ENCODE assay signal across 8 cellular contexts in genomic region chr4:98467627-98468072, GRCh38.
A peak's percentile ranks its signal among the peaks of the same experiment; 100 is the strongest.
DNase-seq lines count a peak whose midpoint lies in the region; ATAC-seq lines count a peak whose summit lies in the region.

No MANE protein-coding gene starts in this region.

- H3K4me3 Mint-ChIP-seq in activated T-cell treated with anti-CD3 and anti-CD28 coated beads, Interleukin-2, amount 50 U/mL, for 4 hours = peak overlapping the region; percentile 69
- H3K4me3 Mint-ChIP-seq in naive thymus-derived CD8-positive, alpha-beta T cell = peak overlapping the region; percentile 64 to 81 (median 75)

- peak; percentile 94 for ATAC-seq in GM21381 (IDR thresholded peaks at IDR 0.05; ENCODE audit: unreplicated experiment)
- ATAC-seq in activated T-cell treated with anti-CD3 and anti-CD28 coated beads, Interleukin-2, amount 50 U/mL, for 4 hours = peak; percentile 89 to 95
- peak; percentile 92 to 96 for ATAC-seq in naive thymus-derived CD8-positive, alpha-beta T cell
- ATAC-seq in stimulated activated naive CD8-positive, alpha-beta T cell treated with anti-CD3 and anti-CD28 coated beads, Interleukin-15, Interleukin-2, amounts not matched to agents 100 U/mL and 50 U/mL, for 24 hours = peak; percentile 94

- peaks cover 20% of the 10 kb centered on the region for H3K36me3 Mint-ChIP-seq in activated T-cell treated with anti-CD3 and anti-CD28 coated beads, Interleukin-2, amount 50 U/mL, for 4 hours (ENCODE audit: insufficient read depth)
- peaks cover 0 to 17% (median 12%) of the 10 kb centered on the region in 3 donors for H3K36me3 Mint-ChIP-seq in naive thymus-derived CD8-positive, alpha-beta T cell

- DNase-seq in DMS 273 (lab: John Stamatoyannopoulos, UW; ENCODE audit: unreplicated experiment) (peak; percentile 92), HUDEP-2 (lab: John Stamatoyannopoulos, UW; ENCODE audit: unreplicated experiment in 76 of 76) (peak in 65 of 76 experiments; percentile 2 to 74 (median 34)), OCI-M2 (lab: John Stamatoyannopoulos, UW; ENCODE audit: unreplicated experiment) (peak; percentile 8), fibroblast of gingiva (ENCODE audit: low read depth) (peak; percentile 91)
- DNase-seq in activated T-cell treated with anti-CD3 and anti-CD28 coated beads, Interleukin-2, amount 50 U/mL, for 4 hours = peak; percentile 71
- DNase-seq in naive thymus-derived CD8-positive, alpha-beta T cell = peak; percentile 27 to 87 (median 62)
- DNase-seq in stimulated activated naive CD8-positive, alpha-beta T cell treated with anti-CD3 and anti-CD28 coated beads, Interleukin-15, Interleukin-2, amounts not matched to agents 100 U/mL and 50 U/mL, for 24 hours = peak; percentile 61

- POLR2A ChIA-PET in naive thymus-derived CD8-positive, alpha-beta T cell (lab: Charles Lee) = interaction anchor here (0.7 to 1.3 kb wide), 2 partner anchors 191 to 528 kb away, joined by 3 read pairs; partner anchors contain the start of genes METAP1 and TSPAN5

- H3K9me3 Mint-ChIP-seq in activated T-cell treated with anti-CD3 and anti-CD28 coated beads, Interleukin-2, amount 50 U/mL, for 4 hours = no peaks in the 10 kb centered on the region
- H3K9me3 Mint-ChIP-seq in naive thymus-derived CD8-positive, alpha-beta T cell = no peaks in the 10 kb centered on the region

- no peaks in the 10 kb centered on the region for H3K27me3 Mint-ChIP-seq in activated T-cell treated with anti-CD3 and anti-CD28 coated beads, Interleukin-2, amount 50 U/mL, for 4 hours (ENCODE audit: low read depth)
- no peaks in the 10 kb centered on the region for H3K27me3 Mint-ChIP-seq in naive thymus-derived CD8-positive, alpha-beta T cell

- no peak overlapping the region for H3K27ac Mint-ChIP-seq in naive thymus-derived CD8-positive, alpha-beta T cell

- peaks cover 25% of the 10 kb centered on the region for H3K4me1 Mint-ChIP-seq in activated T-cell treated with anti-CD3 and anti-CD28 coated beads, Interleukin-2, amount 50 U/mL, for 4 hours (ENCODE audit: low read depth)
- peaks cover 6 to 34% (median 25%) of the 10 kb centered on the region in 4 donors for H3K4me1 Mint-ChIP-seq in naive thymus-derived CD8-positive, alpha-beta T cell

Comparison
In these comparisons a context has a peak if more than half of its experiments do, and no peak if none do; other contexts are left out.
1. Peak in every context shown above with its lines: DNase-seq and ATAC-seq.
2. DNase-seq: peak in every context shown above with its lines; median percentile 92 in DMS 273; 91 in fibroblast of gingiva; 71 in activated T-cell treated with anti-CD3 and anti-CD28 coated beads, Interleukin-2, amount 50 U/mL, for 4 hours; 62 in naive thymus-derived CD8-positive, alpha-beta T cell; 61 in stimulated activated naive CD8-positive, alpha-beta T cell treated with anti-CD3 and anti-CD28 coated beads, Interleukin-15, Interleukin-2, amounts not matched to agents 100 U/mL and 50 U/mL, for 24 hours; 34 in HUDEP-2; 8 in OCI-M2.